1 cellular context compared by ENCODE assay signal in genomic region chr2:233915133-233915532, GRCh38.
TF ChIP-seq lines count a peak whose summit lies in the region.

No MANE protein-coding gene starts in this region.

TF ChIP-seq in H1, 55 proteins besides CTCF, POLR2A, EP300 and RAD21 (continued from another document):
- TF ChIP-seq ATF3 (IDR thresholded peaks at IDR 0.05; ENCODE audit: insufficient read depth, low read depth, low read length) (no peak), GABPA (IDR thresholded peaks at IDR 0.05; ENCODE audit: borderline replicate concordance, insufficient read depth, low read length) (no peak), TCF12 (IDR thresholded peaks at IDR 0.05; ENCODE audit: low read depth, low read length) (no peak), TAF1 (IDR thresholded peaks at IDR 0.05; ENCODE audit: low read depth, low read length) (no peak), USF2 (IDR thresholded peaks at IDR 0.05; ENCODE audit: low read length) (no peak)
